Comparison of ENCODE assay signal across 15 cellular contexts in genomic region chr6:32163559-32164258, GRCh38. TPM values are rescaled to one million over a fixed set of nuclear protein-coding genes. Genes with fewer than 3 reads are reported as not detected.
DNase-seq lines count a peak whose midpoint lies in the region; TF ChIP-seq lines count a peak whose summit lies in the region.
"Had no signal": no experiment of that assay in that cellular context is flagged by ENCODE, and none has a peak within 500 bp of the region (broad histone marks: within the 10 kb centered on the region; RNA-seq: fewer than 3 reads in every experiment).

No MANE protein-coding gene starts in this region.

- H3K27ac ChIP-seq in ascending aorta: peak overlapping the region; percentile 4 to 18
- peak overlapping the region; percentile 61 to 88 (median 70) for H3K27ac ChIP-seq in tibial nerve
- H3K27ac ChIP-seq: BLaER1, brain microvascular endothelial cell, VCaP had no signal

- H3K4me1 ChIP-seq in ascending aorta (no peaks in the 10 kb centered on the region), tibial nerve (peaks cover 0 to 54% (median 15%) of the 10 kb centered on the region in 4 donors)

- H3K9me3 ChIP-seq in ascending aorta: no peaks in the 10 kb centered on the region
- no peaks in the 10 kb centered on the region for H3K9me3 ChIP-seq in tibial nerve
- H3K9me3 ChIP-seq: BLaER1 had no signal

- TF ChIP-seq EP300 in tibial nerve (IDR thresholded peaks at IDR 0.05): peak; percentile 47 to 87

- WGBS in tibial nerve, 2 donors: 34 to 52% methylated on average over 7 of the region's 7 CpGs

- H3K4me3 ChIP-seq in ascending aorta: no peak overlapping the region
- peak overlapping the region in 1 of 4 donors; percentile 36 for H3K4me3 ChIP-seq in tibial nerve
- H3K4me3 ChIP-seq: BLaER1 had no signal

- H3K27me3 ChIP-seq in ascending aorta (no peaks in the 10 kb centered on the region), tibial nerve (no peaks in the 10 kb centered on the region)
- H3K27me3 ChIP-seq: BLaER1, brain microvascular endothelial cell had no signal

- DNase-seq in ascending aorta (ENCODE audit: low spot score in 2 of 2) (no peak), foreskin melanocyte (peak; percentile 99), midbrain (lab: John Stamatoyannopoulos, UW) (peak; percentile 19), tibial nerve (ENCODE audit: low spot score in 2 of 2) (no peak), T-helper 1 cell (no peak), GM20000 (ENCODE audit: low spot score) (no peak), SW 1271 (lab: John Stamatoyannopoulos, UW) (no peak)
- DNase-seq: activated gamma-delta T cell, brain microvascular endothelial cell, DMS79 treated with DMSO at 0.1 percent for 48 hours, left colon, NCI-H1417 treated with DMSO at 0.1 percent for 48 hours, NCI-H226 had no signal

- peak in 1 of 2 donors; percentile 37 for TF ChIP-seq POLR2A in tibial nerve (IDR thresholded peaks at IDR 0.05)

- H3K36me3 ChIP-seq in ascending aorta: peaks cover 48 to 55% of the 10 kb centered on the region in 2 donors
- peaks cover 0 to 92% (median 3%) of the 10 kb centered on the region in 3 donors for H3K36me3 ChIP-seq in tibial nerve

- intact Hi-C loops in ascending aorta (cut with DNase I): no loop called here

- no peak for TF ChIP-seq CTCF in ascending aorta (IDR thresholded peaks at IDR 0.05)
- peak in 1 of 5 experiments; percentile 26 for TF ChIP-seq CTCF in tibial nerve (IDR thresholded peaks at IDR 0.05)
- no peak for TF ChIP-seq CTCF in GM20000 (IDR thresholded peaks at IDR 0.05; ENCODE audit: extremely low read depth, missing control alignments)

RNA-seq across cellular contexts. Expression of gene EGFL8, which starts 0.7 kb away (rescaled TPM):
- 9.4 TPM for total RNA-seq in ascending aorta
- total RNA-seq in tibial nerve: 100 to 1,000 TPM; 108 to 388 (median 270) TPM

RNA-seq across cellular contexts. Expression of gene PPT2, which starts 9.8 kb away (rescaled TPM):
- 839 TPM for total RNA-seq in ascending aorta
- total RNA-seq in tibial nerve: 10 to 100 TPM; 33.0 to 75.2 (median 40.1) TPM

RNA-seq across cellular contexts. Expression of gene PRRT1, which starts 12.0 kb away (rescaled TPM):
- 1.4 TPM for total RNA-seq in ascending aorta
- 1 to 10 TPM in 2 of 4 donors, under 1 TPM in 2; 0.21 to 2.7 (median 1.7) TPM for total RNA-seq in tibial nerve

RNA-seq across cellular contexts. Expression of gene AGPAT1, which starts 12.2 kb away (rescaled TPM):
- total RNA-seq in ascending aorta (136 TPM), tibial nerve (10 to 100 TPM; 45.3 to 52.2 (median 48.1) TPM)

RNA-seq across cellular contexts. Expression of gene RNF5, which starts 14.5 kb away (rescaled TPM):
- total RNA-seq in ascending aorta: 73.0 TPM
- total RNA-seq in tibial nerve: 100 to 1,000 TPM in 2 of 4 donors, 10 to 100 TPM in 2; 74.5 to 117 (median 107) TPM

Comparison
In these comparisons a context has a peak if more than half of its experiments do, and no peak if none do; other contexts are left out.
1. DNase-seq: peak in foreskin melanocyte (single experiment) and midbrain (single experiment); none in ascending aorta (0 of 2), tibial nerve (0 of 2), T-helper 1 cell (0 of 5), GM20000 (single experiment) and SW 1271 (0 of 2).
2. RNA of gene EGFL8, which starts 0.7 kb away (total RNA-seq): 108 to 388 TPM in tibial nerve; 9.4 TPM in ascending aorta (single experiment); every median in the first group is over 10 times any median in the second.
3. RNA of gene PPT2, which starts 9.8 kb away (total RNA-seq): 839 TPM in ascending aorta (single experiment); 33.0 to 75.2 TPM in tibial nerve; every median in the first group is over 10 times any median in the second.